ENCODE assay signal across 8 cellular contexts in genomic region chr7:152145853-152146466, GRCh38.
A peak's percentile ranks its signal among the peaks of the same experiment; 100 is the strongest.
DNase-seq lines count a peak whose midpoint lies in the region; ATAC-seq and TF ChIP-seq lines count a peak whose summit lies in the region.

No MANE protein-coding gene starts in this region.

- H3K36me3 ChIP-seq in right lobe of liver: peaks cover 10 to 80% (median 28%) of the 10 kb centered on the region in 4 donors

- H3K27me3 ChIP-seq in right lobe of liver: no peaks in the 10 kb centered on the region

- H3K4me1 ChIP-seq in right lobe of liver: no peaks in the 10 kb centered on the region

- WGBS in right lobe of liver (ENCODE audit: insufficient coverage, low coverage, low lambda C conversion rate, missing lambda C conversion rate): 65% methylated on average over 4 of the region's 4 CpGs

- ATAC-seq in right lobe of liver (peak; percentile 82 to 91 (median 87)), GM21367 (IDR thresholded peaks at IDR 0.05; ENCODE audit: unreplicated experiment) (no peak), HG02870 (IDR thresholded peaks at IDR 0.05; ENCODE audit: unreplicated experiment) (no peak)

- intact Hi-C loops in right lobe of liver (cut with DNase I): no loop called here

- H3K9me3 ChIP-seq in right lobe of liver: no peaks in the 10 kb centered on the region

- DNase-seq in DMS53 (lab: John Stamatoyannopoulos, UW): peak; percentile 68
- DNase-seq in HFF-Myc (ENCODE audit: extremely low read depth, low read depth): peak; percentile 9
- peak; percentile 23 for DNase-seq in RWPE1 (ENCODE audit: low spot score)
- DNase-seq in choroid plexus epithelial cell (ENCODE audit: low read depth): peak; percentile 73
- DNase-seq in right lobe of liver: no peak
- no peak for DNase-seq in activated CD4-positive, CD25-positive, alpha-beta regulatory T cell treated with anti-CD3 and anti-CD28 coated beads, Interleukin-2, amount 50 U/mL, for 72 hours

- CTCF ChIA-PET in RWPE1 (lab: Yijun Ruan, JAX): no interaction called here

- H3K4me3 ChIP-seq in HFF-Myc (replicated peaks; ENCODE audit: low read depth, low read length) (no peak overlapping the region), choroid plexus epithelial cell (ENCODE audit: low read depth, low read length) (no peak overlapping the region), right lobe of liver (no peak overlapping the region)

- POLR2A ChIA-PET in RWPE1 (lab: Yijun Ruan, JAX; ENCODE audit: low non-redundant PET): no interaction called here

- TF ChIP-seq CTCF in HFF-Myc (IDR thresholded peaks at IDR 0.05; ENCODE audit: low read depth, low read length, missing control alignments) (peak; percentile 67), RWPE1 (conservative IDR thresholded peaks at IDR 0.05; ENCODE audit: low read depth) (peak; percentile 87), choroid plexus epithelial cell (conservative IDR thresholded peaks at IDR 0.05; ENCODE audit: low read depth, low read length) (peak; percentile 78), right lobe of liver (IDR thresholded peaks at IDR 0.05) (peak; percentile 41 to 74 (median 64))

- H3K27ac ChIP-seq in RWPE1 (no peak overlapping the region), right lobe of liver (no peak overlapping the region)

- TF ChIP-seq POLR2A in right lobe of liver (IDR thresholded peaks at IDR 0.05): no peak

Comparison
In these comparisons a context has a peak if more than half of its experiments do, and no peak if none do; other contexts are left out.
1. DNase-seq: peak in DMS53 (single experiment), HFF-Myc (single experiment), RWPE1 (single experiment) and choroid plexus epithelial cell (single experiment); none in right lobe of liver (0 of 3) and activated CD4-positive, CD25-positive, alpha-beta regulatory T cell treated with anti-CD3 and anti-CD28 coated beads, Interleukin-2, amount 50 U/mL, for 72 hours (single experiment).
2. ATAC-seq: peak in right lobe of liver (4 of 4); none in GM21367 (single experiment) and HG02870 (single experiment).
3. Peak in every context shown above with its lines, with median percentiles within 50 percentile points of each other: CTCF ChIP-seq.